8 cellular contexts compared by ENCODE assay signal in genomic region chr5:36874465-36874864, GRCh38. TPM values are rescaled to one million over a fixed set of nuclear protein-coding genes. Genes with fewer than 3 reads are reported as not detected.
DNase-seq lines count a peak whose midpoint lies in the region; ATAC-seq, FAIRE-seq and TF ChIP-seq lines count a peak whose summit lies in the region.

No MANE protein-coding gene starts in this region.

- H3K36me3 ChIP-seq in H1 (ENCODE audit: control insufficient read depth in 2 of 4, insufficient read depth in 4 of 4, low read length in 3 of 4) (no peaks in the 10 kb centered on the region), parathyroid adenoma (ENCODE audit: control insufficient read depth, insufficient read depth, low read length) (no peaks in the 10 kb centered on the region)

- no peak overlapping the region for H3K4ac ChIP-seq in H1 (replicated peaks; ENCODE audit: insufficient read length, low read depth, low read length)

- no peak overlapping the region for H2AK5ac ChIP-seq in H1 (ENCODE audit: low read depth, low read length)

- no peak overlapping the region for H3K14ac ChIP-seq in H1 (ENCODE audit: insufficient read length)

- CTCF ChIA-PET in H1 (lab: Charles Lee; ENCODE audit: partially characterized antibody) = interaction anchor here (0.8 to 3.0 kb wide), 4 partner anchors 8 to 136 kb away, joined by 3 to 14 read pairs (median 4); no protein-coding TSS in a partner anchor

- peaks cover 0 to 4% (median 0%) of the 10 kb centered on the region in 4 experiments; a peak in 4 of 7 replicates for H3K4me1 ChIP-seq in H1 (replicated peaks in 1 of 4; ENCODE audit: control insufficient read depth in 3 of 4, insufficient read depth in 4 of 4, low read length in 3 of 4)
- peaks cover 8% of the 10 kb centered on the region for H3K4me1 ChIP-seq in parathyroid adenoma

- ATAC-seq in HG02973 (IDR thresholded peaks at IDR 0.05; ENCODE audit: unreplicated experiment) = no peak
- no peak for ATAC-seq in GM18909 (IDR thresholded peaks at IDR 0.05; ENCODE audit: poor library complexity, unreplicated experiment)

- H3K27me3 ChIP-seq in H1 (replicated peaks in 1 of 4; ENCODE audit: control insufficient read depth in 3 of 4, extremely low read depth in 1 of 4, insufficient read depth in 3 of 4, low read length in 3 of 4) (no peaks in the 10 kb centered on the region), parathyroid adenoma (ENCODE audit: control insufficient read depth, insufficient read depth, low read length) (no peaks in the 10 kb centered on the region)

- peak overlapping the region; percentile 86 to 93 for H3K4me2 ChIP-seq in H1 (ENCODE audit: insufficient read depth in 1 of 2, low read depth in 2 of 2, low read length in 2 of 2)
- H3K4me2 ChIP-seq in parathyroid adenoma (ENCODE audit: low read length) = peak overlapping the region; percentile 71

- H2BK12ac ChIP-seq in H1 (ENCODE audit: low read depth, low read length) = no peak overlapping the region

- H2BK5ac ChIP-seq in H1 (ENCODE audit: low read depth, low read length) = no peak overlapping the region

- POLR2A ChIA-PET in H1 (lab: Charles Lee; ENCODE audit: partially characterized antibody) = interaction anchor here (0.8 kb wide), 1 partner anchor 130 kb away, joined by 4 read pairs; no protein-coding TSS in a partner anchor

- no peak for TF ChIP-seq EP300 in H1 (IDR thresholded peaks at IDR 0.05; ENCODE audit: borderline replicate concordance in 1 of 2, low read depth in 2 of 2, low read length in 2 of 2)

- H3K23ac ChIP-seq in H1 (ENCODE audit: insufficient read length) = no peak overlapping the region

- WGBS in H1 (ENCODE audit: extremely low coverage in 1 of 2, insufficient coverage in 1 of 2, insufficient read length in 1 of 2, insufficient replicate concordance in 2 of 2, low coverage in 1 of 2, low lambda C conversion rate in 2 of 2, missing lambda C conversion rate in 1 of 2), 2 experiments = 41% methylated on average over 3 of the region's 3 CpGs; no CpG with 5 or more reads in 1 of the 2 experiments

- H2BK20ac ChIP-seq in H1 (ENCODE audit: low read length) = no peak overlapping the region

- FAIRE-seq in H1 (lab: Jason Lieb, UNC) = no peak

- H2BK120ac ChIP-seq in H1 (replicated peaks; ENCODE audit: low read depth, low read length) = no peak overlapping the region

- TF ChIP-seq POLR2A in H1 (IDR thresholded peaks at IDR 0.05; ENCODE audit: control extremely low read depth in 1 of 2, low read depth in 2 of 2, low read length in 2 of 2) = no peak

- no peak overlapping the region for H3K56ac ChIP-seq in H1 (replicated peaks; ENCODE audit: insufficient read length, low read depth, low read length)

- no peaks in the 10 kb centered on the region for H3K79me1 ChIP-seq in H1 (ENCODE audit: low read depth, low read length)

- H3K9ac ChIP-seq in H1 (replicated peaks in 1 of 4; ENCODE audit: extremely low read depth in 1 of 4, low read depth in 3 of 4, low read length in 3 of 4) = no peak overlapping the region
- no peak overlapping the region for H3K9ac ChIP-seq in parathyroid adenoma

- peaks cover 12% of the 10 kb centered on the region for H3K23me2 ChIP-seq in H1 (ENCODE audit: low read depth, low read length)

- no peak overlapping the region for H3K18ac ChIP-seq in H1 (ENCODE audit: extremely low read depth, low read length)

- no peak overlapping the region for H4K8ac ChIP-seq in H1 (ENCODE audit: extremely low read depth, insufficient read depth, low read length)

- no peak for TF ChIP-seq RAD21 in H1 (IDR thresholded peaks at IDR 0.05 in 1 of 2, conservative IDR thresholded peaks at IDR 0.05 in 1 of 2; ENCODE audit: low read depth in 2 of 2, low read length in 2 of 2)

- H3K4me3 ChIP-seq in GM12865 (ENCODE audit: low read depth, low read length) (peak overlapping the region; percentile 60), H1 (ENCODE audit: extremely low read depth in 1 of 4, insufficient read depth in 2 of 4, low read depth in 3 of 4, low read length in 4 of 4) (peak overlapping the region; percentile 73 to 96 (median 94); a peak in 7 of 8 replicates), parathyroid adenoma (ENCODE audit: low read depth, low read length) (no peak overlapping the region)

- H4K91ac ChIP-seq in H1 (replicated peaks; ENCODE audit: insufficient read length, low read length) = no peak overlapping the region

- H2AFZ ChIP-seq in H1 (ENCODE audit: low read length) = no peak overlapping the region
- H2AFZ ChIP-seq in parathyroid adenoma = no peak overlapping the region

- H3K79me2 ChIP-seq in H1 (ENCODE audit: control insufficient read depth in 1 of 2, insufficient read depth in 2 of 2, low read length in 2 of 2) (peaks cover 15 to 81% of the 10 kb centered on the region in 2 experiments), parathyroid adenoma (peaks cover 7% of the 10 kb centered on the region)

- H3K27ac ChIP-seq in H1 (ENCODE audit: low read depth, low read length) = no peak overlapping the region
- peak overlapping the region; percentile 96 for H3K27ac ChIP-seq in parathyroid adenoma

- no peak overlapping the region for H4K5ac ChIP-seq in H1 (ENCODE audit: insufficient read length, low read depth, low read length)

- TF ChIP-seq CTCF in GM12865 (IDR thresholded peaks at IDR 0.05; ENCODE audit: insufficient read depth, low read depth, low read length, missing control alignments) (no peak), H1 (IDR thresholded peaks at IDR 0.05; ENCODE audit: control extremely low read depth in 1 of 3, insufficient read depth in 1 of 3, low read depth in 1 of 3, low read length in 3 of 3) (no peak), parathyroid adenoma (IDR thresholded peaks at IDR 0.05) (no peak)

- no peak for DNase-seq in GM12865 (ENCODE audit: low read depth)
- peak; percentile 43 to 60 for DNase-seq in NCI-H524 (lab: John Stamatoyannopoulos, UW)
- DNase-seq in H1 (ENCODE audit: low read depth in 1 of 2, low spot score in 2 of 2) = no peak
- no peak for DNase-seq in stimulated activated CD4-positive, alpha-beta T cell treated with anti-CD3 and anti-CD28 coated beads, Interleukin-4, amount 100 ng/mL, for 24 hours
- no peak for DNase-seq in HPDE6-E6E7 (ENCODE audit: extremely low spot score)

- peaks cover 3 to 6% of the 10 kb centered on the region in 2 experiments for H4K20me1 ChIP-seq in H1 (replicated peaks in 1 of 2; ENCODE audit: control insufficient read depth in 1 of 2, insufficient read depth in 2 of 2, low read length in 2 of 2)

- H3K9me3 ChIP-seq in H1 (ENCODE audit: insufficient read depth in 2 of 2, low read depth in 1 of 2, low read length in 1 of 2) (no peaks in the 10 kb centered on the region), parathyroid adenoma (ENCODE audit: control insufficient read depth, low read length) (no peaks in the 10 kb centered on the region)

- no peak overlapping the region for H2BK15ac ChIP-seq in H1 (ENCODE audit: low read length)

TF ChIP-seq in H1, 55 proteins besides CTCF, POLR2A, EP300 and RAD21:
- TF ChIP-seq MAFK (IDR thresholded peaks at IDR 0.05; ENCODE audit: low read depth, low read length) = no peak
- no peak for TF ChIP-seq KDM5A (IDR thresholded peaks at IDR 0.05; ENCODE audit: low read length)
- no peak for TF ChIP-seq HDAC6 (IDR thresholded peaks at IDR 0.05; ENCODE audit: low read depth, low read length)
- TF ChIP-seq FOSL1 (IDR thresholded peaks at IDR 0.05; ENCODE audit: insufficient read depth, low read depth, low read length) = no peak
- TF ChIP-seq TEAD4 (IDR thresholded peaks at IDR 0.05; ENCODE audit: low read depth, low read length) = no peak
- no peak for TF ChIP-seq YY1 (IDR thresholded peaks at IDR 0.05; ENCODE audit: low read depth, low read length)
- no peak for TF ChIP-seq TAF1 (IDR thresholded peaks at IDR 0.05; ENCODE audit: low read depth, low read length)

RNA-seq across cellular contexts. Expression of gene NIPBL, which starts 2.1 kb away (rescaled TPM):
- 49.6 and 53.5 TPM in 2 replicates for total RNA-seq in H1 (2021; fragmentation: NEBNext Ultra II Directional; extraction: Animal tissue kit (Norgen Biotek cat#: 25700))
- 18.8 and 21.1 TPM in 2 replicates for polyA plus RNA-seq in H1 (2011; rRNA removed)
- 19.2 TPM for polyA plus RNA-seq in H1 (2011; cell fraction: cytosol; rRNA removed)
- polyA plus RNA-seq in H1 (2011; cell fraction: nucleus; rRNA removed) = 44.7 TPM
- 13.2 to 26.4 TPM (median 22.3 TPM) in 4 replicates for polyA plus RNA-seq in H1 (2012, experiment 1 of 2)
- polyA plus RNA-seq in H1 (2012, experiment 2 of 2) = 0.97 TPM
- polyA plus RNA-seq in H1 (2013, experiment 1 of 2) = 19.1 TPM
- 18.0 TPM for polyA plus RNA-seq in H1 (2013, experiment 2 of 2)
- polyA minus RNA-seq in H1 (2011; rRNA and poly(A)+ RNA removed) = 182 and 228 TPM in 2 replicates
- 34.5 TPM for polyA minus RNA-seq in H1 (2011; cell fraction: cytosol; rRNA and poly(A)+ RNA removed)
- polyA minus RNA-seq in H1 (2011; cell fraction: nucleus; rRNA and poly(A)+ RNA removed) = 272 TPM

Comparison
In these comparisons a context has a peak if more than half of its experiments do, and no peak if none do; other contexts are left out.
1. DNase-seq: peak in NCI-H524 (2 of 2); none in GM12865 (single experiment), H1 (0 of 2), stimulated activated CD4-positive, alpha-beta T cell treated with anti-CD3 and anti-CD28 coated beads, Interleukin-4, amount 100 ng/mL, for 24 hours (single experiment) and HPDE6-E6E7 (single experiment).